In genomic region chr1:153679337-153680119, GRCh38 we compare ENCODE assay signal across 6 cellular contexts. TPM values are rescaled to one million over a fixed set of nuclear protein-coding genes. Genes with fewer than 3 reads are reported as not detected.
DNase-seq lines count a peak whose midpoint lies in the region; TF ChIP-seq lines count a peak whose summit lies in the region.

No MANE protein-coding gene starts in this region.

- DNase-seq in NCI-H2227 treated with DMSO at 0.1 percent for 48 hours (lab: John Stamatoyannopoulos, UW) (peak; percentile 6), breast epithelium (ENCODE audit: low spot score in 2 of 2) (no peak), neural crest cell (ENCODE audit: low read depth, low spot score) (peak; percentile 23), midbrain (lab: John Stamatoyannopoulos, UW) (no peak), SKM-1 (lab: John Stamatoyannopoulos, UW; ENCODE audit: unreplicated experiment) (no peak), 8988T (no peak)

- H3K4me1 ChIP-seq in breast epithelium = peaks cover 7 to 10% of the 10 kb centered on the region in 2 donors

- H3K36me3 Mint-ChIP-seq in neural crest cell (ENCODE audit: low read depth) = no peaks in the 10 kb centered on the region

- peaks cover 0 to 10% of the 10 kb centered on the region in 2 donors for H3K27me3 ChIP-seq in breast epithelium

- H3K4me1 Mint-ChIP-seq in neural crest cell = peaks cover 23% of the 10 kb centered on the region

- no peaks in the 10 kb centered on the region for H3K36me3 ChIP-seq in breast epithelium

- peak overlapping the region; percentile 62 to 92 (median 69) for H3K4me3 ChIP-seq in breast epithelium

- H3K9me3 ChIP-seq in breast epithelium = no peaks in the 10 kb centered on the region

- intact Hi-C loops in breast epithelium (cut with DNase I; ENCODE audit: low total_unique reads) = loop anchor here (10.0 kb wide), 1 partner anchor 95 kb away; the partner anchor contains the start of gene SLC27A3

- H3K4me3 Mint-ChIP-seq in neural crest cell = peak overlapping the region; percentile 65

- H3K27me3 Mint-ChIP-seq in neural crest cell (ENCODE audit: low read depth) = peaks cover 74% of the 10 kb centered on the region

- no peaks in the 10 kb centered on the region for H3K9me3 Mint-ChIP-seq in neural crest cell

- H3K27ac Mint-ChIP-seq in neural crest cell (ENCODE audit: unreplicated experiment) = no peak overlapping the region

- TF ChIP-seq CTCF in breast epithelium (IDR thresholded peaks at IDR 0.05) (peak in 1 of 3 donors; percentile 41), neural crest cell (conservative IDR thresholded peaks at IDR 0.05) (peak; percentile 51)

- H3K27ac ChIP-seq in breast epithelium = peak overlapping the region; percentile 29 to 68

- TF ChIP-seq POLR2A in breast epithelium (IDR thresholded peaks at IDR 0.05) = no peak

RNA-seq across cellular contexts. Expression of gene NPR1, which starts 1.0 kb away (rescaled TPM):
- total RNA-seq in breast epithelium (100 to 1,000 TPM in 1 of 3 donors, 10 to 100 TPM in 2; 19.9 to 134 (median 46.5) TPM), neural crest cell (0.57 and 0.93 TPM in 2 replicates)

RNA-seq across cellular contexts. Expression of gene ILF2, which starts 8.7 kb away (rescaled TPM):
- total RNA-seq in breast epithelium = 100 to 1,000 TPM in 2 of 3 donors, 10 to 100 TPM in 1; 92.2 to 169 (median 147) TPM
- total RNA-seq in neural crest cell = 404 and 407 TPM in 2 replicates

RNA-seq across cellular contexts. Expression of gene SNAPIN, which starts 21.0 kb away (rescaled TPM):
- total RNA-seq in breast epithelium = 10 to 100 TPM; 43.3 to 70.7 (median 54.2) TPM
- 52.8 and 55.4 TPM in 2 replicates for total RNA-seq in neural crest cell

RNA-seq across cellular contexts. Expression of gene CHTOP, which starts 45.7 kb away (rescaled TPM):
- 100 to 1,000 TPM in 1 of 3 donors, 10 to 100 TPM in 2; 37.1 to 112 (median 71.8) TPM for total RNA-seq in breast epithelium
- 132 and 136 TPM in 2 replicates for total RNA-seq in neural crest cell

RNA-seq across cellular contexts. Expression of gene INTS3, which starts 48.3 kb away (rescaled TPM):
- total RNA-seq in breast epithelium (10 to 100 TPM; 46.5 to 53.4 (median 51.7) TPM), neural crest cell (78.4 and 79.2 TPM in 2 replicates)

Comparison
In these comparisons a context has a peak if more than half of its experiments do, and no peak if none do; other contexts are left out.
1. DNase-seq: peak in NCI-H2227 treated with DMSO at 0.1 percent for 48 hours (single experiment) and neural crest cell (single experiment); none in breast epithelium (0 of 2), midbrain (single experiment), SKM-1 (single experiment) and 8988T (single experiment).
2. RNA of gene NPR1, which starts 1.0 kb away (total RNA-seq): 19.9 to 134 TPM in breast epithelium; 0.57 to 0.93 TPM in neural crest cell; every median in the first group is over 10 times any median in the second.